14 cellular contexts compared by ENCODE assay signal in genomic region chr14:99531221-99532096, GRCh38. TPM values are rescaled to one million over a fixed set of nuclear protein-coding genes. Genes with fewer than 3 reads are reported as not detected.
DNase-seq lines count a peak whose midpoint lies in the region; ATAC-seq, FAIRE-seq and TF ChIP-seq lines count a peak whose summit lies in the region.
"Had no signal": no experiment of that assay in that cellular context is flagged by ENCODE, and none has a peak within 500 bp of the region (broad histone marks: within the 10 kb centered on the region; RNA-seq: fewer than 3 reads in every experiment).

No MANE protein-coding gene starts in this region.

- TF ChIP-seq POLR2A in endothelial cell of umbilical vein (IDR thresholded peaks at IDR 0.05; ENCODE audit: low read depth, low read length), result peak; percentile 23

- H3K36me3 ChIP-seq in GM23338 (ENCODE audit: insufficient read depth), result no peaks in the 10 kb centered on the region
- no peaks in the 10 kb centered on the region for H3K36me3 ChIP-seq in endothelial cell of umbilical vein (ENCODE audit: control insufficient read depth in 2 of 2, extremely low read depth in 1 of 2, insufficient read depth in 2 of 2, low read length in 2 of 2)
- H3K36me3 ChIP-seq: cardiac muscle cell, HAP-1 had no signal

- no peaks in the 10 kb centered on the region for H3K27me3 ChIP-seq in GM23338 (ENCODE audit: insufficient read depth)
- no peaks in the 10 kb centered on the region for H3K27me3 ChIP-seq in endothelial cell of umbilical vein (ENCODE audit: control insufficient read depth in 2 of 2, insufficient read depth in 2 of 2, low read length in 2 of 2)
- H3K27me3 ChIP-seq: cardiac muscle cell had no signal

- FAIRE-seq in endothelial cell of umbilical vein (lab: Jason Lieb, UNC), result peak; percentile 97

- H3K9ac ChIP-seq in endothelial cell of umbilical vein (replicated peaks; ENCODE audit: extremely low read depth, insufficient read depth, low read length), result peak overlapping the region; percentile 74

- H3K4me1 Mint-ChIP-seq in GM23338 (peaks cover 29% of the 10 kb centered on the region), osteocyte (ENCODE audit: unreplicated experiment) (peaks cover 53% of the 10 kb centered on the region)
- H3K4me1 Mint-ChIP-seq in activated T-helper 2 cell treated with anti-CD3 and anti-CD28 coated beads, Interferon-gamma antibody, Interleukin-2, Interleukin-4, amounts not matched to agents 10 μg/mL and 5 μg/mL and 100 μg/mL, durations not matched to agents 14 hours and 24 hours and 36 hours (ENCODE audit: low read depth), result no peaks in the 10 kb centered on the region

- no peaks in the 10 kb centered on the region for H3K9me3 ChIP-seq in endothelial cell of umbilical vein (replicated peaks; ENCODE audit: control insufficient read depth, insufficient read depth, low read length)
- H3K9me3 ChIP-seq: HAP-1 had no signal

- H3K79me2 ChIP-seq in GM23338 (replicated peaks; ENCODE audit: insufficient read depth) (peaks cover 5% of the 10 kb centered on the region), endothelial cell of umbilical vein (ENCODE audit: control insufficient read depth, insufficient read depth, low read length) (no peaks in the 10 kb centered on the region)

- 0 out of 2 replicates have a peak, but pooled peaks cover 3% of the 10 kb centered on the region for H3F3A ChIP-seq in GM23338 (replicated peaks; ENCODE audit: low read depth)

- H4K20me1 ChIP-seq in GM23338 (replicated peaks; ENCODE audit: insufficient read depth) (no peaks in the 10 kb centered on the region), endothelial cell of umbilical vein (replicated peaks; ENCODE audit: control insufficient read depth, extremely low read depth, insufficient read depth, low read length) (no peaks in the 10 kb centered on the region)

- intact Hi-C loops in endothelial cell of umbilical vein (cut with micrococcal nuclease), result loop anchor here (1.0 to 10.0 kb wide), 5 partner anchors 31 to 223 kb away; partner anchors contain the start of gene CCDC85C
- intact Hi-C loops in activated T-helper 2 cell treated with anti-CD3 and anti-CD28 coated beads, Interferon-gamma antibody, Interleukin-2, Interleukin-4, amounts not matched to agents 10 μg/mL and 5 μg/mL and 100 μg/mL, durations not matched to agents 14 hours and 24 hours and 36 hours (cut with micrococcal nuclease), result no loop called here

- peaks cover 15% of the 10 kb centered on the region for H3K4me1 ChIP-seq in GM23338 (ENCODE audit: insufficient read depth)
- peaks cover 27% of the 10 kb centered on the region for H3K4me1 ChIP-seq in endothelial cell of umbilical vein (ENCODE audit: control insufficient read depth, extremely low read depth, insufficient read depth, low read length)
- H3K4me1 ChIP-seq: HAP-1 had no signal

- H3K4me3 ChIP-seq in GM23338 (peak overlapping the region; percentile 29; the same call in 1 of the 2 replicates), endothelial cell of umbilical vein (replicated peaks in 1 of 3; ENCODE audit: insufficient read depth in 1 of 3, low read depth in 1 of 3, low read length in 3 of 3) (peak overlapping the region in 1 of 3 experiments; percentile 20)
- H3K4me3 ChIP-seq: cardiac muscle cell, HAP-1 had no signal

- H3K9me2 ChIP-seq in GM23338 (ENCODE audit: insufficient read depth), result no peaks in the 10 kb centered on the region

- peak; percentile 46 for ATAC-seq in GM23338
- ATAC-seq in HG03378 (IDR thresholded peaks at IDR 0.05; ENCODE audit: unreplicated experiment), result no peak
- ATAC-seq: natural killer cell treated with Interleukin-12 subunit alpha and Interleukin-12 subunit beta and Interleukin-15 and Interleukin-18, amount 100 ng/mL, for 72 hours had no signal

- peak overlapping the region; percentile 49; the same call in 1 of the 2 replicates for H3K4me2 ChIP-seq in GM23338
- H3K4me2 ChIP-seq in endothelial cell of umbilical vein (ENCODE audit: insufficient read depth, low read length), result peak overlapping the region; percentile 52

- no peaks in the 10 kb centered on the region for H3K36me3 Mint-ChIP-seq in GM23338 (ENCODE audit: low read depth)
- H3K36me3 Mint-ChIP-seq in osteocyte (ENCODE audit: unreplicated experiment), result no peaks in the 10 kb centered on the region
- no peaks in the 10 kb centered on the region for H3K36me3 Mint-ChIP-seq in activated T-helper 2 cell treated with anti-CD3 and anti-CD28 coated beads, Interferon-gamma antibody, Interleukin-2, Interleukin-4, amounts not matched to agents 10 μg/mL and 5 μg/mL and 100 μg/mL, durations not matched to agents 14 hours and 24 hours and 36 hours (ENCODE audit: low read depth)
- H3K36me3 Mint-ChIP-seq: natural killer cell treated with Interleukin-12 subunit alpha and Interleukin-12 subunit beta and Interleukin-15 and Interleukin-18, amount 100 ng/mL, for 72 hours had no signal

- H3K4me3 Mint-ChIP-seq in GM23338, result peak overlapping the region; percentile 44; the same call in 2 of the 3 replicates
- peak overlapping the region; percentile 14 for H3K4me3 Mint-ChIP-seq in osteocyte (ENCODE audit: unreplicated experiment)
- no peak overlapping the region for H3K4me3 Mint-ChIP-seq in activated T-helper 2 cell treated with anti-CD3 and anti-CD28 coated beads, Interferon-gamma antibody, Interleukin-2, Interleukin-4, amounts not matched to agents 10 μg/mL and 5 μg/mL and 100 μg/mL, durations not matched to agents 14 hours and 24 hours and 36 hours (ENCODE audit: low read depth)
- H3K4me3 Mint-ChIP-seq: natural killer cell treated with Interleukin-12 subunit alpha and Interleukin-12 subunit beta and Interleukin-15 and Interleukin-18, amount 100 ng/mL, for 72 hours had no signal

- H3K27ac Mint-ChIP-seq in GM23338, result peak overlapping the region; percentile 66; the same call in 1 of the 2 replicates
- peak overlapping the region; percentile 92 for H3K27ac Mint-ChIP-seq in osteocyte (ENCODE audit: unreplicated experiment)
- H3K27ac Mint-ChIP-seq in activated T-helper 2 cell treated with anti-CD3 and anti-CD28 coated beads, Interferon-gamma antibody, Interleukin-2, Interleukin-4, amounts not matched to agents 10 μg/mL and 5 μg/mL and 100 μg/mL, durations not matched to agents 14 hours and 24 hours and 36 hours, result no peak overlapping the region
- H3K27ac Mint-ChIP-seq: natural killer cell treated with Interleukin-12 subunit alpha and Interleukin-12 subunit beta and Interleukin-15 and Interleukin-18, amount 100 ng/mL, for 72 hours had no signal

- POLR2A ChIA-PET in endothelial cell of umbilical vein (lab: Charles Lee), result no interaction called here

- BruUV-seq in endothelial cell of umbilical vein (replicated peaks; lab: Mats Ljungman, UMichigan), result no TSS peak

- no peaks in the 10 kb centered on the region for H3K9me1 ChIP-seq in endothelial cell of umbilical vein (replicated peaks; ENCODE audit: control insufficient read depth, extremely low read depth, insufficient read depth, low read length)

- dilution Hi-C loops in endothelial cell of umbilical vein (cut with MboI; ENCODE audit: extremely low pct_ligation_motif_present, low sequenced_read_pairs), result no loop called here

- H3K27ac ChIP-seq in GM23338 (ENCODE audit: low read depth), result peak overlapping the region; percentile 63; the same call in 1 of the 2 replicates
- H3K27ac ChIP-seq in endothelial cell of umbilical vein (ENCODE audit: insufficient read depth, low read depth, low read length), result peak overlapping the region; percentile 84
- H3K27ac ChIP-seq: cardiac muscle cell had no signal

- CTCF ChIA-PET in endothelial cell of umbilical vein (lab: Charles Lee), result interaction anchor here (0.5 to 1.9 kb wide), 9 partner anchors 14 to 239 kb away, joined by 3 to 5 read pairs (median 4); partner anchors contain the start of genes CCDC85C, CCNK and SETD3

- DNase-seq in GM23338 (ENCODE audit: low spot score) (peak; percentile 53), NCI-H446 treated with DMSO at 0.1 percent for 48 hours (lab: John Stamatoyannopoulos, UW) (peak; percentile 44), endothelial cell of umbilical vein (ENCODE audit: low read depth, low spot score) (peak; percentile 95), osteocyte (ENCODE audit: extremely low spot score, unreplicated experiment) (no peak), NCI-H1436 treated with DMSO at 0.1 percent for 48 hours (lab: John Stamatoyannopoulos, UW) (no peak), NCI-H526 (lab: John Stamatoyannopoulos, UW) (no peak)
- DNase-seq in activated T-helper 2 cell treated with anti-CD3 and anti-CD28 coated beads, Interferon-gamma antibody, Interleukin-2, Interleukin-4, amounts not matched to agents 10 μg/mL and 5 μg/mL and 100 μg/mL, durations not matched to agents 14 hours and 24 hours and 36 hours (ENCODE audit: low spot score), result no peak
- DNase-seq: activated CD8-positive, alpha-beta memory T cell treated with anti-CD3 and anti-CD28 coated beads for 24 hours; NCI-H1694 treated with DMSO at 0.1 percent for 48 hours; SW 1271 had no signal

- peaks cover 15% of the 10 kb centered on the region for H3K27me3 Mint-ChIP-seq in GM23338 (ENCODE audit: insufficient read depth, low read depth, poor library complexity)
- H3K27me3 Mint-ChIP-seq in osteocyte (ENCODE audit: unreplicated experiment), result no peaks in the 10 kb centered on the region
- H3K27me3 Mint-ChIP-seq in activated T-helper 2 cell treated with anti-CD3 and anti-CD28 coated beads, Interferon-gamma antibody, Interleukin-2, Interleukin-4, amounts not matched to agents 10 μg/mL and 5 μg/mL and 100 μg/mL, durations not matched to agents 14 hours and 24 hours and 36 hours (ENCODE audit: low read depth), result no peaks in the 10 kb centered on the region
- H3K27me3 Mint-ChIP-seq: natural killer cell treated with Interleukin-12 subunit alpha and Interleukin-12 subunit beta and Interleukin-15 and Interleukin-18, amount 100 ng/mL, for 72 hours had no signal

- H3K9me3 Mint-ChIP-seq in GM23338, result no peaks in the 10 kb centered on the region
- no peaks in the 10 kb centered on the region for H3K9me3 Mint-ChIP-seq in osteocyte (ENCODE audit: unreplicated experiment)
- no peaks in the 10 kb centered on the region for H3K9me3 Mint-ChIP-seq in activated T-helper 2 cell treated with anti-CD3 and anti-CD28 coated beads, Interferon-gamma antibody, Interleukin-2, Interleukin-4, amounts not matched to agents 10 μg/mL and 5 μg/mL and 100 μg/mL, durations not matched to agents 14 hours and 24 hours and 36 hours
- H3K9me3 Mint-ChIP-seq: natural killer cell treated with Interleukin-12 subunit alpha and Interleukin-12 subunit beta and Interleukin-15 and Interleukin-18, amount 100 ng/mL, for 72 hours had no signal

- TF ChIP-seq CTCF in GM23338 (conservative IDR thresholded peaks at IDR 0.05; ENCODE audit: low read depth in 2 of 2), result no peak
- no peak for TF ChIP-seq CTCF in endothelial cell of umbilical vein (IDR thresholded peaks at IDR 0.05; ENCODE audit: extremely low read depth in 1 of 2, insufficient read depth in 1 of 2, low read depth in 1 of 2, low read length in 2 of 2)
- no peak for TF ChIP-seq CTCF in osteocyte (IDR thresholded peaks at IDR 0.05)

- no peak overlapping the region for H2AFZ ChIP-seq in GM23338
- no peak overlapping the region for H2AFZ ChIP-seq in endothelial cell of umbilical vein (ENCODE audit: low read depth, low read length)

RNA-seq across cellular contexts. Expression of gene CCNK, which starts 50.2 kb away (rescaled TPM):
- total RNA-seq in GM23338 (2014; rRNA removed; shearing (Covaris generic)), result 54.0 and 63.4 TPM in 2 replicates
- polyA plus RNA-seq in GM23338 (2016; fragmentation: Nextera tagmentation; extraction: Ambion mirVana) (57.8 and 60.6 TPM in 2 replicates), endothelial cell of umbilical vein (5.8 and 11.9 TPM in 2 replicates)
- total RNA-seq in endothelial cell of umbilical vein (59.3 and 59.6 TPM in 2 replicates), osteocyte (55.8 and 57.4 TPM in 2 replicates)
- 16.6 and 18.5 TPM in 2 replicates for polyA plus RNA-seq in endothelial cell of umbilical vein (2011; cell fraction: cytosol; rRNA removed)
- 32.5 and 33.8 TPM in 2 replicates for polyA plus RNA-seq in endothelial cell of umbilical vein (2011; cell fraction: nucleus; rRNA removed)
- 45.7 and 63.8 TPM in 2 replicates for polyA plus RNA-seq in endothelial cell of umbilical vein (2012)
- 14.2 and 23.9 TPM in 2 replicates for polyA minus RNA-seq in endothelial cell of umbilical vein
- 15.0 TPM for polyA minus RNA-seq in endothelial cell of umbilical vein (2011; cell fraction: cytosol; rRNA and poly(A)+ RNA removed)
- polyA minus RNA-seq in endothelial cell of umbilical vein (2011; cell fraction: nucleus; rRNA and poly(A)+ RNA removed), result 34.0 and 45.9 TPM in 2 replicates
- 77.8 and 80.4 TPM in 2 replicates for total RNA-seq in activated T-helper 2 cell treated with anti-CD3 and anti-CD28 coated beads, Interferon-gamma antibody, Interleukin-2, Interleukin-4, amounts not matched to agents 10 μg/mL and 5 μg/mL and 100 μg/mL, durations not matched to agents 14 hours and 24 hours and 36 hours

RNA-seq across cellular contexts. Expression of gene SETD3, which starts 50.8 kb away (rescaled TPM):
- total RNA-seq in GM23338 (2014; rRNA removed; shearing (Covaris generic)), result 68.0 and 76.2 TPM in 2 replicates
- polyA plus RNA-seq in GM23338 (2016; fragmentation: Nextera tagmentation; extraction: Ambion mirVana), result 35.7 and 40.7 TPM in 2 replicates
- total RNA-seq in endothelial cell of umbilical vein, result 51.9 and 53.1 TPM in 2 replicates
- 18.1 and 18.7 TPM in 2 replicates for polyA plus RNA-seq in endothelial cell of umbilical vein
- polyA plus RNA-seq in endothelial cell of umbilical vein (2011; cell fraction: cytosol; rRNA removed), result 23.4 and 23.7 TPM in 2 replicates
- polyA plus RNA-seq in endothelial cell of umbilical vein (2011; cell fraction: nucleus; rRNA removed), result 23.3 and 29.3 TPM in 2 replicates
- polyA plus RNA-seq in endothelial cell of umbilical vein (2012), result 38.7 and 46.1 TPM in 2 replicates
- polyA minus RNA-seq in endothelial cell of umbilical vein, result 35.6 and 39.3 TPM in 2 replicates
- 52.2 TPM for polyA minus RNA-seq in endothelial cell of umbilical vein (2011; cell fraction: cytosol; rRNA and poly(A)+ RNA removed)
- polyA minus RNA-seq in endothelial cell of umbilical vein (2011; cell fraction: nucleus; rRNA and poly(A)+ RNA removed), result 30.9 and 39.5 TPM in 2 replicates
- 49.1 and 49.8 TPM in 2 replicates for total RNA-seq in osteocyte
- total RNA-seq in activated T-helper 2 cell treated with anti-CD3 and anti-CD28 coated beads, Interferon-gamma antibody, Interleukin-2, Interleukin-4, amounts not matched to agents 10 μg/mL and 5 μg/mL and 100 μg/mL, durations not matched to agents 14 hours and 24 hours and 36 hours, result 52.9 and 53.7 TPM in 2 replicates

Comparison
In these comparisons a context has a peak if more than half of its experiments do, and no peak if none do; other contexts are left out.
1. DNase-seq: peak in GM23338 (single experiment), NCI-H446 treated with DMSO at 0.1 percent for 48 hours (single experiment) and endothelial cell of umbilical vein (single experiment); none in osteocyte (single experiment), NCI-H1436 treated with DMSO at 0.1 percent for 48 hours (single experiment), NCI-H526 (0 of 2) and activated T-helper 2 cell treated with anti-CD3 and anti-CD28 coated beads, Interferon-gamma antibody, Interleukin-2, Interleukin-4, amounts not matched to agents 10 μg/mL and 5 μg/mL and 100 μg/mL, durations not matched to agents 14 hours and 24 hours and 36 hours (single experiment).